1 cellular context compared by ENCODE assay signal in genomic region chr5:132102944-132103343, GRCh38.
TF ChIP-seq lines count a peak whose summit lies in the region.

No MANE protein-coding gene starts in this region.

TF ChIP-seq in endothelial cell of umbilical vein, 7 proteins besides CTCF, POLR2A, EP300 and RAD21 (continued from another document):
- TF ChIP-seq FOS (IDR thresholded peaks at IDR 0.05; ENCODE audit: borderline replicate concordance, insufficient read depth, low read length) (no peak), EZH2 (IDR thresholded peaks at IDR 0.05; ENCODE audit: borderline replicate concordance, low read depth, low read length, severe bottlenecking) (no peak), POLR2AphosphoS5 (IDR thresholded peaks at IDR 0.05; ENCODE audit: insufficient read depth, low read depth, low read length) (no peak), JUN (IDR thresholded peaks at IDR 0.05; ENCODE audit: borderline replicate concordance, insufficient read depth, insufficient read length, low read depth) (no peak), MYC (IDR thresholded peaks at IDR 0.05; ENCODE audit: low read depth, low read length) (no peak)
